Comparison of ENCODE assay signal across 8 cellular contexts in genomic region chr7:101153969-101154692, GRCh38. TPM values are rescaled to one million over a fixed set of nuclear protein-coding genes. Genes with fewer than 3 reads are reported as not detected.
DNase-seq lines count a peak whose midpoint lies in the region; ATAC-seq and TF ChIP-seq lines count a peak whose summit lies in the region.

Gene AP1S1 (plus strand): TSS chr7:101154476. CDS start chr7:101154515, 39 bp downstream.

- TF ChIP-seq POLR2A in GM10847 (IDR thresholded peaks at IDR 0.05; ENCODE audit: extremely low read depth, insufficient read length): peak; percentile 34
- TF ChIP-seq POLR2A in adrenal gland (IDR thresholded peaks at IDR 0.05): peak in 1 of 2 donors; percentile 22
- peak in 1 of 2 donors; percentile 41 for TF ChIP-seq POLR2A in heart left ventricle (IDR thresholded peaks at IDR 0.05)
- peak; percentile 37 for TF ChIP-seq POLR2A in transverse colon (IDR thresholded peaks at IDR 0.05)

- H3K4me1 ChIP-seq in adrenal gland (replicated peaks in 1 of 2): peaks cover 0 to 10% of the 10 kb centered on the region in 2 donors
- H3K4me1 ChIP-seq in heart left ventricle: peaks cover 0 to 17% (median 9%) of the 10 kb centered on the region in 12 donors
- H3K4me1 ChIP-seq in transverse colon: peaks cover 5 to 16% (median 10%) of the 10 kb centered on the region in 4 donors

- in situ Hi-C loops in transverse colon (cut with MboI; ENCODE audit: low pct_ligation_motif_present in 1 of 4, low pct_unique_long_range_greater_than_20kb in 1 of 4, low sequenced_read_pairs in 3 of 4): no loop called here

- H3K27ac ChIP-seq in adrenal gland (peak within 1 kb of the TSS in 1 of 5 donors; percentile 23), heart left ventricle (peak within 1 kb of the TSS in 7 of 12 donors; percentile 24 to 58 (median 48)), transverse colon (peak within 1 kb of the TSS; percentile 66 to 85 (median 78))

- no peaks in the 10 kb centered on the region for H3K9me3 ChIP-seq in adrenal gland (replicated peaks in 1 of 3)
- H3K9me3 ChIP-seq in heart left ventricle: no peaks in the 10 kb centered on the region
- H3K9me3 ChIP-seq in transverse colon: no peaks in the 10 kb centered on the region

- TF ChIP-seq CTCF in adrenal gland (IDR thresholded peaks at IDR 0.05) (no peak), heart left ventricle (IDR thresholded peaks at IDR 0.05) (no peak), transverse colon (IDR thresholded peaks at IDR 0.05) (no peak)

- DNase-seq in NCI-H146 (lab: John Stamatoyannopoulos, UW): peak; percentile 98
- peak; percentile 93 to 97 (median 96) for DNase-seq in adrenal gland
- DNase-seq in heart left ventricle: peak; percentile 93 to 97 (median 95)
- peak; percentile 86 to 99 (median 91) for DNase-seq in posterior cingulate gyrus
- peak; percentile 96 for DNase-seq in transverse colon

- intact Hi-C loops in T-helper 1 cell treated with Interleukin-12 subunit alpha and Interleukin-12 subunit beta and Interleukin-4 antibody, amounts not matched to agents 30 ng/mL and 1 ng/mL, for 36 hours (cut with micrococcal nuclease): loop anchor here (1.0 to 5.0 kb wide), 11 partner anchors 10 to 265 kb away; partner anchors contain the start of genes IFT22, TRIM56, UFSP1 and VGF
- intact Hi-C loops in adrenal gland (cut with DNase I): no loop called here
- intact Hi-C loops in heart left ventricle (cut with DNase I): no loop called here
- intact Hi-C loops in posterior cingulate gyrus (cut with DNase I): no loop called here
- intact Hi-C loops in transverse colon (cut with DNase I; ENCODE audit: low total_unique reads): no loop called here

- H3K27me3 ChIP-seq in adrenal gland (no peaks in the 10 kb centered on the region), heart left ventricle (peaks cover 0 to 8% (median 0%) of the 10 kb centered on the region in 9 donors), transverse colon (no peaks in the 10 kb centered on the region)

- 3 to 9% (median 4%) methylated on average over 11 to 51 of the region's 51 CpGs for WGBS in adrenal gland, 4 donors
- 2 to 6% (median 4%) methylated on average over 39 to 50 of the region's 51 CpGs for WGBS in heart left ventricle, 4 donors
- WGBS in transverse colon (ENCODE audit: low coverage in 1 of 2), 2 donors: 4 to 36% methylated on average over 5 to 44 of the region's 51 CpGs

- peak; percentile 86 for ATAC-seq in HG02798 (IDR thresholded peaks at IDR 0.05; ENCODE audit: poor library complexity, unreplicated experiment)
- ATAC-seq in heart left ventricle: peak; percentile 87 to 99 (median 98)

- H3K36me3 ChIP-seq in adrenal gland (replicated peaks in 1 of 2) (peaks cover 0 to 17% of the 10 kb centered on the region in 2 donors), heart left ventricle (peaks cover 0 to 25% (median 18%) of the 10 kb centered on the region in 9 donors), transverse colon (peaks cover 0 to 8% (median 0%) of the 10 kb centered on the region in 4 donors)

- H3K4me3 ChIP-seq in adrenal gland (peak within 1 kb of the TSS; percentile 30 to 90 (median 57)), heart left ventricle (peak within 1 kb of the TSS; percentile 71 to 92 (median 80)), transverse colon (peak within 1 kb of the TSS; percentile 59 to 96 (median 88))

- TF ChIP-seq EP300 in transverse colon (IDR thresholded peaks at IDR 0.05; ENCODE audit: low read depth): no peak

RNA-seq across cellular contexts. Expression of gene AP1S1, which starts in this region (rescaled TPM):
- 41.1 and 42.3 TPM in 2 replicates for total RNA-seq in T-helper 1 cell treated with Interleukin-12 subunit alpha and Interleukin-12 subunit beta and Interleukin-4 antibody, amounts not matched to agents 30 ng/mL and 1 ng/mL, for 36 hours
- 10 to 100 TPM; 26.9 to 66.1 (median 43.6) TPM for total RNA-seq in adrenal gland
- 10 to 100 TPM; 20.4 to 35.4 (median 30.0) TPM for polyA plus RNA-seq in adrenal gland
- total RNA-seq in heart left ventricle: 10 to 100 TPM in 8 of 9 donors, 1 to 10 TPM in 1; 9.9 to 24.5 (median 12.8) TPM
- polyA plus RNA-seq in heart left ventricle: 10 to 100 TPM; 15.9 to 41.8 TPM
- 10 to 100 TPM; 18.3 to 87.3 (median 54.0) TPM for total RNA-seq in transverse colon
